ENCODE assay signal across 18 cellular contexts in genomic region chr1:216306830-216307229, GRCh38.
"Had no signal": no experiment of that assay in that cellular context is flagged by ENCODE, and none has a peak within 500 bp of the region (broad histone marks: within the 10 kb centered on the region; RNA-seq: fewer than 3 reads in every experiment).

No MANE protein-coding gene starts in this region.

- ATAC-seq: activated CD8-positive, alpha-beta T cell treated with anti-CD3 and anti-CD28 coated beads for 36 hours; activated T-cell treated with anti-CD3 and anti-CD28 coated beads, Interleukin-2, amount 50 U/mL, for 4 hours; left colon; pancreas; stimulated activated effector memory CD8-positive, alpha-beta T cell treated with anti-CD3 and anti-CD28 coated beads, Interleukin-12 subunit alpha, Interleukin-12 subunit beta, amount 100 ng/mL, for 72 hours had no signal

- H3K9me3 ChIP-seq: adrenal gland, esophagus muscularis mucosa, pancreas, sigmoid colon had no signal

- DNase-seq: activated B cell treated with CpG ODN at 0.5 μM for 24 hours; activated CD4-positive, alpha-beta T cell treated with anti-CD3 and anti-CD28 coated beads for 48 hours; activated CD8-positive, alpha-beta T cell treated with anti-CD3 and anti-CD28 coated beads for 36 hours; activated effector memory CD4-positive, alpha-beta T cell treated with Interleukin-2 at 50 U/mL for 16 hours; activated T-cell treated with anti-CD3 and anti-CD28 coated beads, Interleukin-2, amount 50 U/mL, for 4 hours; adrenal gland; glutamatergic neuron; left colon; pancreas; sigmoid colon; stimulated activated CD4-positive, alpha-beta T cell treated with anti-CD3 and anti-CD28 coated beads, Interleukin-12 subunit alpha, Interleukin-12 subunit beta, amount 100 ng/mL, for 4 hours; stimulated activated CD4-positive, alpha-beta T cell treated with anti-CD3 and anti-CD28 coated beads, Interleukin-2, amount 100 ng/mL, for 24 hours; T-helper 2 cell had no signal

- H3K4me3 Mint-ChIP-seq: activated B cell treated with CpG ODN at 0.5 μM for 24 hours; activated CD8-positive, alpha-beta T cell treated with anti-CD3 and anti-CD28 coated beads for 36 hours; activated naive CD4-positive, alpha-beta T cell treated with anti-CD3 and anti-CD28 coated beads, Interleukin-2, amount 50 U/mL, for 24 hours; activated T-cell treated with anti-CD3 and anti-CD28 coated beads, Interleukin-2, amount 50 U/mL, for 4 hours; neural crest cell; stimulated activated effector memory CD8-positive, alpha-beta T cell treated with anti-CD3 and anti-CD28 coated beads, Interleukin-12 subunit alpha, Interleukin-12 subunit beta, amount 100 ng/mL, for 72 hours had no signal

- H3K4me1 ChIP-seq: adrenal gland, esophagus muscularis mucosa, pancreas, sigmoid colon had no signal

- H3K9me3 Mint-ChIP-seq: activated B cell treated with CpG ODN at 0.5 μM for 24 hours had no signal

- H3K36me3 ChIP-seq: adrenal gland, esophagus muscularis mucosa, pancreas, sigmoid colon had no signal

- H3K27ac Mint-ChIP-seq: activated B cell treated with CpG ODN at 0.5 μM for 24 hours; activated CD8-positive, alpha-beta T cell treated with anti-CD3 and anti-CD28 coated beads for 36 hours; activated naive CD4-positive, alpha-beta T cell treated with anti-CD3 and anti-CD28 coated beads, Interleukin-2, amount 50 U/mL, for 24 hours; stimulated activated effector memory CD8-positive, alpha-beta T cell treated with anti-CD3 and anti-CD28 coated beads, Interleukin-12 subunit alpha, Interleukin-12 subunit beta, amount 100 ng/mL, for 72 hours had no signal

- H3K27me3 ChIP-seq: adrenal gland, esophagus muscularis mucosa, pancreas, sigmoid colon had no signal

- H3K4me3 ChIP-seq: adrenal gland, esophagus muscularis mucosa, lung, pancreas, sigmoid colon had no signal

- H3K4me1 Mint-ChIP-seq: activated B cell treated with CpG ODN at 0.5 μM for 24 hours; activated naive CD4-positive, alpha-beta T cell treated with anti-CD3 and anti-CD28 coated beads, Interleukin-2, amount 50 U/mL, for 24 hours; neural crest cell; stimulated activated effector memory CD8-positive, alpha-beta T cell treated with anti-CD3 and anti-CD28 coated beads, Interleukin-12 subunit alpha, Interleukin-12 subunit beta, amount 100 ng/mL, for 72 hours had no signal

- H3K27me3 Mint-ChIP-seq: activated B cell treated with CpG ODN at 0.5 μM for 24 hours; activated CD8-positive, alpha-beta T cell treated with anti-CD3 and anti-CD28 coated beads for 36 hours; activated naive CD4-positive, alpha-beta T cell treated with anti-CD3 and anti-CD28 coated beads, Interleukin-2, amount 50 U/mL, for 24 hours had no signal

- H3K27ac ChIP-seq: adrenal gland, esophagus muscularis mucosa, pancreas, sigmoid colon had no signal

- H3K36me3 Mint-ChIP-seq: activated naive CD4-positive, alpha-beta T cell treated with anti-CD3 and anti-CD28 coated beads, Interleukin-2, amount 50 U/mL, for 24 hours; stimulated activated effector memory CD8-positive, alpha-beta T cell treated with anti-CD3 and anti-CD28 coated beads, Interleukin-12 subunit alpha, Interleukin-12 subunit beta, amount 100 ng/mL, for 72 hours had no signal
